9 cellular contexts compared by ENCODE assay signal in genomic region chr2:45497355-45497754, GRCh38.
DNase-seq lines count a peak whose midpoint lies in the region; ATAC-seq, FAIRE-seq and TF ChIP-seq lines count a peak whose summit lies in the region.
"Had no signal": no experiment of that assay in that cellular context is flagged by ENCODE, and none has a peak within 500 bp of the region (broad histone marks: within the 10 kb centered on the region; RNA-seq: fewer than 3 reads in every experiment).

No MANE protein-coding gene starts in this region.

- no peak for TF ChIP-seq POLR2A in H54 (IDR thresholded peaks at IDR 0.05; ENCODE audit: low read depth, low read length)

- no peaks in the 10 kb centered on the region for H3K79me1 ChIP-seq in trophoblast cell (ENCODE audit: low read length)

- no peak overlapping the region for H4K12ac ChIP-seq in trophoblast cell (ENCODE audit: low read depth, low read length)

- H2AK5ac ChIP-seq in trophoblast cell (ENCODE audit: low read length): no peak overlapping the region

- no peak overlapping the region for H3K4me3 ChIP-seq in trophoblast cell (ENCODE audit: low read depth, low read length)
- H3K4me3 ChIP-seq: mucosa of descending colon had no signal

- H2AFZ ChIP-seq in trophoblast cell (ENCODE audit: insufficient read depth, low read length, poor library complexity): no peak overlapping the region

- H4K91ac ChIP-seq in trophoblast cell (ENCODE audit: low read depth, low read length): no peak overlapping the region

- H3K9me3 ChIP-seq in trophoblast cell (ENCODE audit: insufficient read depth, low read depth, low read length): peaks cover 5% of the 10 kb centered on the region

- H3K4me2 ChIP-seq in trophoblast cell (ENCODE audit: low read length): no peak overlapping the region

- FAIRE-seq in H54 (lab: Jason Lieb, UNC): peak; percentile 30

- DNase-seq in H54 (ENCODE audit: insufficient read length, low spot score) (no peak), amniotic stem cell (lab: John Stamatoyannopoulos, UW) (no peak), ACHN (no peak), trophoblast cell (no peak), SKM-1 (lab: John Stamatoyannopoulos, UW; ENCODE audit: unreplicated experiment) (no peak)
- DNase-seq in activated CD4-positive, alpha-beta memory T cell treated with anti-CD3 and anti-CD28 coated beads, Interleukin-2, amount 10 ng/mL, durations not matched to agents 7 days and 5 days: peak; percentile 21
- peak in 3 of 4 experiments; percentile 5 to 42 (median 18) for DNase-seq in stimulated activated CD4-positive, alpha-beta T cell treated with anti-CD3 and anti-CD28 coated beads, Interleukin-1b, Interleukin-23, amount 100 ng/mL, for 24 hours (ENCODE audit: low read depth in 4 of 4, low spot score in 1 of 4)
- DNase-seq: mucosa of descending colon had no signal

- WGBS in trophoblast cell (ENCODE audit: extremely low coverage, insufficient coverage, insufficient read length): no CpG with 5 or more reads among the region's 2 CpGs

- no peak overlapping the region for H2BK12ac ChIP-seq in trophoblast cell (ENCODE audit: low read length)

- H3K4me1 ChIP-seq in trophoblast cell (ENCODE audit: control insufficient read depth in 1 of 2, insufficient read depth in 2 of 2, low read length in 2 of 2): no peaks in the 10 kb centered on the region

- peak; percentile 79 for ATAC-seq in GM18502 (IDR thresholded peaks at IDR 0.05; ENCODE audit: poor library complexity, unreplicated experiment)
- ATAC-seq: mucosa of descending colon had no signal

- H3K4me1 Mint-ChIP-seq in activated CD4-positive, alpha-beta memory T cell treated with anti-CD3 and anti-CD28 coated beads, Interleukin-2, amount 10 ng/mL, durations not matched to agents 7 days and 5 days: peaks cover 34% of the 10 kb centered on the region

- no peak overlapping the region for H2BK120ac ChIP-seq in trophoblast cell (ENCODE audit: insufficient read depth, low read length, poor library complexity)

- no peak overlapping the region for H3K9ac ChIP-seq in trophoblast cell (ENCODE audit: low read length)

- no peak overlapping the region for H3K23ac ChIP-seq in trophoblast cell (ENCODE audit: low read length)

- H3K36me3 Mint-ChIP-seq in activated CD4-positive, alpha-beta memory T cell treated with anti-CD3 and anti-CD28 coated beads, Interleukin-2, amount 10 ng/mL, durations not matched to agents 7 days and 5 days (ENCODE audit: low read depth): peaks cover 15% of the 10 kb centered on the region

- CTCF ChIA-PET in activated CD4-positive, alpha-beta memory T cell treated with anti-CD3 and anti-CD28 coated beads, Interleukin-2, amount 10 ng/mL, durations not matched to agents 7 days and 5 days (lab: Charles Lee): interaction anchor here (2.4 kb wide), 1 partner anchor 516 kb away, joined by 7 read pairs; no protein-coding TSS in a partner anchor

- no peak overlapping the region for H3K4ac ChIP-seq in trophoblast cell (ENCODE audit: low read depth, low read length)

- no peak overlapping the region for H3K18ac ChIP-seq in trophoblast cell (ENCODE audit: low read length)

- POLR2A ChIA-PET in activated CD4-positive, alpha-beta memory T cell treated with anti-CD3 and anti-CD28 coated beads, Interleukin-2, amount 10 ng/mL, durations not matched to agents 7 days and 5 days (lab: Charles Lee): interaction anchor here (0.7 to 1.8 kb wide), 2 partner anchors 10 to 70 kb away, joined by 3 to 4 read pairs; no protein-coding TSS in a partner anchor

- in situ Hi-C loops in ACHN (cut with HindIII; ENCODE audit: low pct_ligation_motif_present, low pct_unique_long_range_greater_than_20kb, low sequenced_read_pairs): loop anchor here (25.0 kb wide), 1 partner anchor 510 kb away; no protein-coding TSS in a partner anchor

- no peaks in the 10 kb centered on the region for H3K27me3 ChIP-seq in trophoblast cell (ENCODE audit: insufficient read depth, low read length)

- H3K9me3 Mint-ChIP-seq in activated CD4-positive, alpha-beta memory T cell treated with anti-CD3 and anti-CD28 coated beads, Interleukin-2, amount 10 ng/mL, durations not matched to agents 7 days and 5 days: peaks cover 6% of the 10 kb centered on the region

- no peaks in the 10 kb centered on the region for H3K79me2 ChIP-seq in trophoblast cell (ENCODE audit: control insufficient read depth, insufficient read depth, low read length, poor library complexity)

- peak overlapping the region; percentile 6 for H3K27ac Mint-ChIP-seq in activated CD4-positive, alpha-beta memory T cell treated with anti-CD3 and anti-CD28 coated beads, Interleukin-2, amount 10 ng/mL, durations not matched to agents 7 days and 5 days

- H3K27ac ChIP-seq in trophoblast cell (ENCODE audit: low read depth, low read length): no peak overlapping the region

- peaks cover 2 to 6% of the 10 kb centered on the region in 2 experiments for H3K36me3 ChIP-seq in trophoblast cell (ENCODE audit: control insufficient read depth in 1 of 2, insufficient read depth in 2 of 2, low read length in 2 of 2)

- no peak overlapping the region for H3K14ac ChIP-seq in trophoblast cell (ENCODE audit: low read length)

- H2BK5ac ChIP-seq in trophoblast cell (ENCODE audit: low read depth, low read length, poor library complexity): no peak overlapping the region

- H3K4me3 Mint-ChIP-seq in activated CD4-positive, alpha-beta memory T cell treated with anti-CD3 and anti-CD28 coated beads, Interleukin-2, amount 10 ng/mL, durations not matched to agents 7 days and 5 days: no peak overlapping the region

- no peak overlapping the region for H4K8ac ChIP-seq in trophoblast cell (ENCODE audit: low read depth, low read length)

- H3K27me3 Mint-ChIP-seq in activated CD4-positive, alpha-beta memory T cell treated with anti-CD3 and anti-CD28 coated beads, Interleukin-2, amount 10 ng/mL, durations not matched to agents 7 days and 5 days: no peaks in the 10 kb centered on the region

Comparison
In these comparisons a context has a peak if more than half of its experiments do, and no peak if none do; other contexts are left out.
1. DNase-seq: peak in activated CD4-positive, alpha-beta memory T cell treated with anti-CD3 and anti-CD28 coated beads, Interleukin-2, amount 10 ng/mL, durations not matched to agents 7 days and 5 days (single experiment) and stimulated activated CD4-positive, alpha-beta T cell treated with anti-CD3 and anti-CD28 coated beads, Interleukin-1b, Interleukin-23, amount 100 ng/mL, for 24 hours (3 of 4); none in H54 (single experiment), amniotic stem cell (single experiment), ACHN (single experiment), trophoblast cell (0 of 2) and SKM-1 (single experiment).